1 cellular context compared by ENCODE assay signal in genomic region chr11:77072851-77073327, GRCh38.
TF ChIP-seq lines count a peak whose summit lies in the region.

No MANE protein-coding gene starts in this region.

TF ChIP-seq in HCT116, 20 proteins besides CTCF, POLR2A, EP300 and RAD21:
- no peak for TF ChIP-seq POLR2AphosphoS5 (IDR thresholded peaks at IDR 0.05; ENCODE audit: low read depth, low read length)
- TF ChIP-seq ZNF274 (IDR thresholded peaks at IDR 0.05; ENCODE audit: low read depth, low read length) = no peak
- no peak for TF ChIP-seq YY1 (IDR thresholded peaks at IDR 0.05; ENCODE audit: extremely low read depth, insufficient replicate concordance, low read depth, low read length)
- no peak for TF ChIP-seq ELF1 (IDR thresholded peaks at IDR 0.05; ENCODE audit: borderline replicate concordance, low read depth)
- no peak for TF ChIP-seq ZBTB33 (IDR thresholded peaks at IDR 0.05; ENCODE audit: extremely low read depth, insufficient replicate concordance, low read length)
- TF ChIP-seq CEBPB (IDR thresholded peaks at IDR 0.05; ENCODE audit: low read depth) = no peak
- TF ChIP-seq TCF7L2 (IDR thresholded peaks at IDR 0.05; ENCODE audit: borderline replicate concordance, extremely low read depth, insufficient read depth, insufficient read length) = no peak
- TF ChIP-seq SRF (IDR thresholded peaks at IDR 0.05; ENCODE audit: low read depth) = no peak
- no peak for TF ChIP-seq EZH2 (IDR thresholded peaks at IDR 0.05)
- no peak for TF ChIP-seq FOSL1 (IDR thresholded peaks at IDR 0.05; ENCODE audit: low read depth)
- TF ChIP-seq JUND (IDR thresholded peaks at IDR 0.05) = no peak
- no peak for TF ChIP-seq EGR1 (IDR thresholded peaks at IDR 0.05; ENCODE audit: low read depth)
- TF ChIP-seq EZH2phosphoT487 (IDR thresholded peaks at IDR 0.05; ENCODE audit: borderline replicate concordance) = no peak
TF ChIP-seq in HCT116: peak in this region for 0.
